11 cellular contexts compared by ENCODE assay signal in the genomic region with DNA sequence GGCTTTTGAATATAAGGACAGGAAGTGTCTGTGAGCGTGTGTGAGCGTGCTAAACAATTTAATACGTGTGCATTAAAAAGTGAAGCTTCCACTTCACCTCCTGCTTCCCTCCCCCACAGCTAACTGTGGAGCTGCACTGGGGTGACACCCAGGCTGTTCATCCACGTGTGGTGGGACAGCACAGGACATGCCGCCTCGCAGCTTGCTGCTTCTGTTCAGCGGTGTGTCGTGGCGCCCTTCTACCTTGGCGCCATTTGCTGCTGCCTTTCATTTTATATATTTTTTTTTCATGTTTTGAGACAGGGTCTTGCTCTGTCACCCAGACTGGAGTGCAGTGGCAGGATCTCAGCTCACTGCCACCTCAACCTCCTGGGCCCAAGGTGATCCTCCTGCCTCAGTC.
"Had no signal": no experiment of that assay in that cellular context is flagged by ENCODE, and none has a peak within 500 bp of the region (broad histone marks: within the 10 kb centered on the region; RNA-seq: fewer than 3 reads in every experiment).

No MANE protein-coding gene starts in this region.

- ATAC-seq: GM23338, HCT116 had no signal

- H3K9ac ChIP-seq: GM23248 had no signal

- H3K9me3 ChIP-seq: HAP-1 had no signal

- H3K36me3 ChIP-seq: HAP-1 had no signal

- FAIRE-seq: H1, H54 had no signal

- DNase-seq: GOT3, H7, H9, HCEC 1CT, HFFc6 had no signal

- H3K4me3 ChIP-seq: GM23248, GM23338, HAP-1 had no signal

- H3K4me1 ChIP-seq: HAP-1 had no signal

- H3K27ac ChIP-seq: GM23248 had no signal
